In the genomic region with DNA sequence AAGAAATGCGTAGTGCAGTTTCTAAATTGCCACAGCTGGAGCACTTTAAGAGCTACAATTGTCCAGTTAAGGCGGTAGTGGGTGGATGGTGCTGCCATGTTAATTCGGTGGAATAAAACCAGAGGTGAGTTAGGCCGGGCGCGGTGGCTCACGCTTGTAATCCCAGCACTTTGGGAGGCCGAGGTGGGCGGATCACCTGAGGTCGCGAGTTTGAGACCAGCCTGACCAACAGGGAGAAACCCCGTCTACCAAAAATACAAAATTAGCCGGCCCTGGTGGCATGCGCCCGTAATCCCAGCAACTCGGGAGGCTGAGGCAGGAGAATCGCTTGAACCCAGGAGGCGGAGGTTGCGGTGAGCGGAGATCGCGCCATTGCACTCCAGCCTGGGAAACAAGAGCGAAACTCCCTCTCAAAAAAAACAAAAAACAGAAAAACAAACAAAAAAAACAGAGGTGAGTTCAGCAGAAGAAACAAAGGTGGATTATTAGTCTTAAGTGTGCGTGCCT, we compare ENCODE assay signal across 7 cellular contexts. TPM values are rescaled to one million over a fixed set of nuclear protein-coding genes. Genes with fewer than 3 reads are reported as not detected.
A peak's percentile ranks its signal among the peaks of the same experiment; 100 is the strongest.
DNase-seq lines count a peak whose midpoint lies in the region; ATAC-seq and TF ChIP-seq lines count a peak whose summit lies in the region.
"Not testable (repeated sequence)": the region's sequence is repeated elsewhere in the genome, so short reads cannot be mapped to it uniquely, and the experiment has no call there.

No MANE protein-coding gene starts in this region.

- H3K4me1 Mint-ChIP-seq in GM23338, result peaks cover 27% of the 10 kb centered on the region
- peaks cover 14% of the 10 kb centered on the region for H3K4me1 Mint-ChIP-seq in activated naive CD4-positive, alpha-beta T cell treated with anti-CD3 and anti-CD28 coated beads for 36 hours (ENCODE audit: low read depth)
- peaks cover 22% of the 10 kb centered on the region for H3K4me1 Mint-ChIP-seq in dendritic cell treated with granulocyte-macrophage colony-stimulating factor and Interleukin-4, amounts not matched to agents 40 ng/mL and 50 ng/mL, for 4 days (ENCODE audit: low read depth)

- H3K27ac Mint-ChIP-seq in GM23338, result peak overlapping the region; percentile 96
- peak overlapping the region; percentile 90 for H3K27ac Mint-ChIP-seq in activated naive CD4-positive, alpha-beta T cell treated with anti-CD3 and anti-CD28 coated beads for 36 hours
- H3K27ac Mint-ChIP-seq in dendritic cell treated with granulocyte-macrophage colony-stimulating factor and Interleukin-4, amounts not matched to agents 40 ng/mL and 50 ng/mL, for 4 days, result peak overlapping the region; percentile 94

- H3K36me3 ChIP-seq in GM23338 (ENCODE audit: insufficient read depth); Panc1 (ENCODE audit: control insufficient read depth, insufficient read depth, low read length); left ventricle myocardium inferior; mucosa of stomach (ENCODE audit: control insufficient read depth, insufficient read depth, low read length); skeletal muscle satellite cell (ENCODE audit: insufficient read depth, low read length): not testable (repeated sequence)

- peaks cover 15% of the 10 kb centered on the region for H3K27me3 Mint-ChIP-seq in GM23338 (ENCODE audit: insufficient read depth, low read depth, poor library complexity)
- H3K27me3 Mint-ChIP-seq in activated naive CD4-positive, alpha-beta T cell treated with anti-CD3 and anti-CD28 coated beads for 36 hours (ENCODE audit: low read depth); dendritic cell treated with granulocyte-macrophage colony-stimulating factor and Interleukin-4, amounts not matched to agents 40 ng/mL and 50 ng/mL, for 4 days: not testable (repeated sequence)

- not testable (repeated sequence) for H4K20me1 ChIP-seq in GM23338 (replicated peaks; ENCODE audit: insufficient read depth)

- ATAC-seq in GM23338, Panc1: not testable (repeated sequence)

- POLR2A ChIA-PET in Panc1 (lab: Charles Lee), result interaction anchor here (0.6 kb wide), 1 partner anchor 12 kb away, joined by 3 read pairs; no protein-coding TSS in a partner anchor

- H3K9ac ChIP-seq in mucosa of stomach (ENCODE audit: low read length), result peak overlapping the region; percentile 77
- peak overlapping the region; percentile 86 for H3K9ac ChIP-seq in skeletal muscle satellite cell (ENCODE audit: low read depth, low read length)

- CTCF ChIA-PET in Panc1 (lab: Charles Lee), result not testable (repeated sequence)
- CTCF ChIA-PET in activated naive CD4-positive, alpha-beta T cell treated with anti-CD3 and anti-CD28 coated beads for 36 hours (lab: Charles Lee), result interaction anchor here (0.7 kb wide), 1 partner anchor 445 kb away, joined by 5 read pairs; no protein-coding TSS in a partner anchor

- H3K4me1 ChIP-seq in GM23338 (ENCODE audit: insufficient read depth), result peaks cover 17% of the 10 kb centered on the region
- not testable (repeated sequence) for H3K4me1 ChIP-seq in Panc1 (ENCODE audit: control insufficient read depth, insufficient read depth, low read length); mucosa of stomach (ENCODE audit: control insufficient read depth, insufficient read depth, low read length); skeletal muscle satellite cell (ENCODE audit: control insufficient read depth, insufficient read depth, low read length)
- peaks cover 29% of the 10 kb centered on the region for H3K4me1 ChIP-seq in left ventricle myocardium inferior

- H3K79me2 ChIP-seq in GM23338 (replicated peaks; ENCODE audit: insufficient read depth), result peaks cover 23% of the 10 kb centered on the region

- not testable (repeated sequence) for H3K9me3 Mint-ChIP-seq in GM23338; activated naive CD4-positive, alpha-beta T cell treated with anti-CD3 and anti-CD28 coated beads for 36 hours; dendritic cell treated with granulocyte-macrophage colony-stimulating factor and Interleukin-4, amounts not matched to agents 40 ng/mL and 50 ng/mL, for 4 days

- H3K4me2 ChIP-seq in GM23338 (peak overlapping the region; percentile 90), skeletal muscle satellite cell (ENCODE audit: low read length) (peak overlapping the region; percentile 93)

- intact Hi-C loops in Panc1 (cut with micrococcal nuclease; ENCODE audit: unreplicated experiment); dendritic cell treated with granulocyte-macrophage colony-stimulating factor and Interleukin-4, amounts not matched to agents 40 ng/mL and 50 ng/mL, for 4 days (cut with micrococcal nuclease); left ventricle myocardium inferior (cut with micrococcal nuclease): not testable (repeated sequence)
- intact Hi-C loops in activated naive CD4-positive, alpha-beta T cell treated with anti-CD3 and anti-CD28 coated beads for 36 hours (cut with micrococcal nuclease), result loop anchor here (5.0 kb wide), 2 partner anchors 1146 to 1906 kb away; a partner anchor contains a TSS

- peaks cover 29% of the 10 kb centered on the region for H3K36me3 Mint-ChIP-seq in GM23338 (ENCODE audit: low read depth)
- peaks cover 15% of the 10 kb centered on the region for H3K36me3 Mint-ChIP-seq in activated naive CD4-positive, alpha-beta T cell treated with anti-CD3 and anti-CD28 coated beads for 36 hours (ENCODE audit: low read depth)
- peaks cover 23% of the 10 kb centered on the region for H3K36me3 Mint-ChIP-seq in dendritic cell treated with granulocyte-macrophage colony-stimulating factor and Interleukin-4, amounts not matched to agents 40 ng/mL and 50 ng/mL, for 4 days (ENCODE audit: low read depth)

- H2AFZ ChIP-seq in GM23338, result peak overlapping the region; percentile 72

- H3K9me3 ChIP-seq in Panc1 (ENCODE audit: control insufficient read depth, insufficient read depth, low read depth, low read length); left ventricle myocardium inferior (replicated peaks); mucosa of stomach (ENCODE audit: control insufficient read depth, low read length); skeletal muscle satellite cell (replicated peaks; ENCODE audit: low read length): not testable (repeated sequence)

- H3K4me3 Mint-ChIP-seq in GM23338, result peak overlapping the region; percentile 92
- peak overlapping the region; percentile 93 for H3K4me3 Mint-ChIP-seq in activated naive CD4-positive, alpha-beta T cell treated with anti-CD3 and anti-CD28 coated beads for 36 hours
- peak overlapping the region; percentile 94 for H3K4me3 Mint-ChIP-seq in dendritic cell treated with granulocyte-macrophage colony-stimulating factor and Interleukin-4, amounts not matched to agents 40 ng/mL and 50 ng/mL, for 4 days

- H3K9me2 ChIP-seq in GM23338 (ENCODE audit: insufficient read depth), result not testable (repeated sequence)

- in situ Hi-C loops in Panc1 (cut with HindIII; ENCODE audit: low pct_unique_long_range_greater_than_20kb, low sequenced_read_pairs), result not testable (repeated sequence)

- BruUV-seq in Panc1 (replicated peaks; lab: Mats Ljungman, UMichigan), result not testable (repeated sequence)

- H3K27ac ChIP-seq in GM23338 (ENCODE audit: low read depth), result peak overlapping the region; percentile 72
- H3K27ac ChIP-seq in Panc1 (ENCODE audit: low read length), result peak overlapping the region; percentile 86
- peak overlapping the region; percentile 89 for H3K27ac ChIP-seq in left ventricle myocardium inferior (replicated peaks)

- H3F3A ChIP-seq in GM23338 (replicated peaks; ENCODE audit: low read depth), result not testable (repeated sequence)

- not testable (repeated sequence) for TF ChIP-seq CTCF in GM23338 (conservative IDR thresholded peaks at IDR 0.05; ENCODE audit: low read depth in 2 of 2); Panc1 (IDR thresholded peaks at IDR 0.05); left ventricle myocardium inferior (IDR thresholded peaks at IDR 0.05; ENCODE audit: borderline replicate concordance)

- DNase-seq in GM23338 (ENCODE audit: low spot score); Panc1 (ENCODE audit: low read depth, low spot score); activated naive CD4-positive, alpha-beta T cell treated with anti-CD3 and anti-CD28 coated beads for 36 hours; left ventricle myocardium inferior: not testable (repeated sequence)

- not testable (repeated sequence) for H3K27me3 ChIP-seq in GM23338 (ENCODE audit: insufficient read depth); Panc1 (ENCODE audit: control insufficient read depth, insufficient read depth, low read length); left ventricle myocardium inferior (ENCODE audit: low read depth); mucosa of stomach (ENCODE audit: control insufficient read depth, insufficient read depth, low read length); skeletal muscle satellite cell (ENCODE audit: control insufficient read depth, insufficient read depth, low read length)

- H3K4me3 ChIP-seq in GM23338 (peak overlapping the region; percentile 89), Panc1 (ENCODE audit: low read depth in 2 of 2, low read length in 2 of 2) (peak overlapping the region; percentile 76 to 86), left ventricle myocardium inferior (peak overlapping the region; percentile 89), mucosa of stomach (ENCODE audit: low read length) (peak overlapping the region; percentile 92), skeletal muscle satellite cell (ENCODE audit: low read length) (peak overlapping the region; percentile 93)

RNA-seq across cellular contexts. Expression of a gene that starts 0.5 kb away (rescaled TPM):
- total RNA-seq in GM23338 (2014; rRNA removed; shearing (Covaris generic)), result 46.6 and 51.0 TPM in 2 replicates
- polyA plus RNA-seq in GM23338 (2016; fragmentation: Nextera tagmentation; extraction: Ambion mirVana), result 27.9 and 29.6 TPM in 2 replicates
- total RNA-seq in Panc1 (2021; ENCODE audit: unreplicated experiment) (11.5 TPM), left ventricle myocardium inferior (4.1 TPM)
- polyA plus RNA-seq in Panc1 (2012; ENCODE audit: insufficient read length), result 10.9 TPM
- 1 to 10 TPM; 6.7 to 7.5 TPM for total RNA-seq in activated naive CD4-positive, alpha-beta T cell treated with anti-CD3 and anti-CD28 coated beads for 36 hours
- total RNA-seq in skeletal muscle satellite cell (2012; rRNA removed), result 16.2 and 22.1 TPM in 2 replicates
